In the genomic region with DNA sequence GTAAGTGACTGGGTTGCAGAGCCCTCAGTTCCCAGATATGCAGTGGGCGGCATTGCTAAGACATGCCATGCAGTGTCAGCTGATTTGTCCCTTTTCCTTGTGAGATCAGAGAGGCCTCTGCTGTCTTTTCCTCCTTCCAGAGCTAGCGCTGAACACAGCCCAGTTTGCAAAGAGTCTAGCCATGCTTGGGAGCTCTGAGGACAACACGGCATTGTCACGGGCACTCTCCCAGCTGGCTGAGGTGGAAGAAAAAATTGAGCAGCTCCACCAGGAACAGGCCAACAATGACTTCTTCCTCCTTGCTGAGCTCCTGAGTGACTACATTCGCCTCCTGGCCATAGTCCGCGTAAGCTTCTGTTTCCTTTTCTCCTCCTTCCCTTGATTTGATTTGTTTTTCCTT, we compare ENCODE assay signal across 13 cellular contexts.
"Had no signal": no experiment of that assay in that cellular context is flagged by ENCODE, and none has a peak within 500 bp of the region (broad histone marks: within the 10 kb centered on the region; RNA-seq: fewer than 3 reads in every experiment).

No MANE protein-coding gene starts in this region.

- ATAC-seq: activated T-cell treated with anti-CD3 and anti-CD28 coated beads, Interleukin-2, amount 50 U/mL, for 72 hours; stimulated activated memory B cell treated with anti-CD40 and anti-IgM and Interleukin-4, amounts not matched to agents 10 μg/mL and 1 μg/mL and 100 μg/mL, for 72 hours had no signal

- H3K27ac ChIP-seq: colonic mucosa, esophagus squamous epithelium, lower lobe of right lung, ovary, SJCRH30, tibial nerve had no signal

- H3K27ac Mint-ChIP-seq: activated B cell treated with CpG ODN at 0.5 μM for 24 hours; activated T-cell treated with anti-CD3 and anti-CD28 coated beads, Interleukin-2, amount 50 U/mL, for 72 hours had no signal

- H3K27me3 Mint-ChIP-seq: activated B cell treated with CpG ODN at 0.5 μM for 24 hours; stimulated activated memory B cell treated with anti-CD40 and anti-IgM and Interleukin-4, amounts not matched to agents 10 μg/mL and 1 μg/mL and 100 μg/mL, for 72 hours had no signal

- H3K9me3 Mint-ChIP-seq: activated B cell treated with CpG ODN at 0.5 μM for 24 hours; activated T-cell treated with anti-CD3 and anti-CD28 coated beads, Interleukin-2, amount 50 U/mL, for 72 hours; stimulated activated memory B cell treated with anti-CD40 and anti-IgM and Interleukin-4, amounts not matched to agents 10 μg/mL and 1 μg/mL and 100 μg/mL, for 72 hours had no signal

- DNase-seq: activated B cell treated with CpG ODN at 0.5 μM for 24 hours; activated CD4-positive, alpha-beta T cell treated with anti-CD3 and anti-CD28 coated beads for 48 hours; activated CD8-positive, alpha-beta memory T cell treated with anti-CD3 and anti-CD28 coated beads, Interleukin-2, amount 50 U/mL, for 48 hours; activated T-cell treated with anti-CD3 and anti-CD28 coated beads, Interleukin-2, amount 50 U/mL, for 72 hours; colonic mucosa; esophagus squamous epithelium; lower lobe of right lung; ovary; SJCRH30; stimulated activated CD4-positive, alpha-beta T cell treated with anti-CD3 and anti-CD28 coated beads, Interleukin-2, amount 100 ng/mL, for 48 hours; T-helper 2 cell had no signal

- H3K4me3 Mint-ChIP-seq: activated B cell treated with CpG ODN at 0.5 μM for 24 hours; activated T-cell treated with anti-CD3 and anti-CD28 coated beads, Interleukin-2, amount 50 U/mL, for 72 hours; stimulated activated memory B cell treated with anti-CD40 and anti-IgM and Interleukin-4, amounts not matched to agents 10 μg/mL and 1 μg/mL and 100 μg/mL, for 72 hours had no signal
